ENCODE assay signal across 1 cellular context in the genomic region with DNA sequence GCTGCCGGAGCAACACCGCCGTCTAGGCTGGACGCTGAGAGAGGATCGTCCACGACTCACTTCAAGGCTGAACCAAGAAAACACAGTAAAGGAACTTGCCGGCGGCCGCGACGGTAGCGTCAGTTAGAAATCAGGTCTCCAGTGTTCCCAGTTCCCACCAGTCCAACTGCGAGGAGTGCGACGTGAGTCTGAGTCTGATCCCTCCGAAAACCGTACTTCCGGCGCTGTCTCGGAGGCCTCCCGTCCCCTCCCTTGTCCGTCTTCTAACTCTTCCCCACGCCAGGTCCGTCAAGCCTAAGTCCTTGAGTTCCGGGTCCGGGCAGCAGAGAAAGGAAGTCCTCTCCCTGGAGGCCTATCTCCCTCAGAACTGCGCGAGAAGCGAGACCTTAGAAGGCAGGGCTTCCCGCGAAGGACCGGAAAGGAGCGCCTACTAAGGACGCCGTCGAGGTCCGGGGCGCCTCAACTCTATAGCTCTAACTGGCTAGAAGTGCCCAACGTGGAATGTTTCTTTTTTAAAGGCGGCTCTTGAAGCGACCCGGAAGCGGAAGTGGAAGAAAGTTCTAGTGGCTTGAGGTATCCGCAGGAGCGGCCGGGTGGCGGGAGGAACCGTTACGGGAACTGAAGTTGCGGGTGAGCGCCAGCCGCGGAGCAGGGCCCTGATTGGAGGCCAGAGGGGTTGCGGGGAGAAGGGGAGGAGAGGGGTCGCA.
TF ChIP-seq lines count a peak whose summit lies in the region.

A gene with protein sequence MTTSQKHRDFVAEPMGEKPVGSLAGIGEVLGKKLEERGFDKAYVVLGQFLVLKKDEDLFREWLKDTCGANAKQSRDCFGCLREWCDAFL (plus strand): TSS at position 563 of the 707 bp plus-strand sequence. CDS start 748 bp downstream, outside the sequence.
Gene EIF1AD, minus strand, starts transcription at position 217 of the 707 bp plus-strand sequence. CDS start 1,768 bp downstream, outside the sequence.

TF ChIP-seq in K562, 482 proteins besides CTCF, POLR2A, EP300 and RAD21 (continued from another document and continues in another):
- peak; percentile 83; the same call in 1 of the 2 replicates for TF ChIP-seq NCOA6 (IDR thresholded peaks at IDR 0.05)
- TF ChIP-seq DNMT1 (IDR thresholded peaks at IDR 0.05) = no peak
- no peak for TF ChIP-seq JUNB (CRISPR knock-in tag; conservative IDR thresholded peaks at IDR 0.05)
- TF ChIP-seq BRD4 (IDR thresholded peaks at IDR 0.05) = peak; percentile 92
- TF ChIP-seq ZNF184 (CRISPR knock-in tag; IDR thresholded peaks at IDR 0.05) = no peak
- TF ChIP-seq EGR1 (conservative IDR thresholded peaks at IDR 0.05) = peak; percentile 81; the same call in 1 of the 2 replicates
- TF ChIP-seq ILK (tag; IDR thresholded peaks at IDR 0.05; ENCODE audit: borderline replicate concordance, low read depth) = no peak
- TF ChIP-seq SRSF9 (IDR thresholded peaks at IDR 0.05; ENCODE audit: borderline replicate concordance, low read depth, low read length) = no peak
- no peak for TF ChIP-seq NFE2 (IDR thresholded peaks at IDR 0.05; ENCODE audit: low read depth)
- peak; percentile 74 to 82; a peak in 3 of 4 replicates for TF ChIP-seq ETV6 (IDR thresholded peaks at IDR 0.05; ENCODE audit: borderline replicate concordance in 1 of 2, low read depth in 2 of 2, low read length in 1 of 2)
- TF ChIP-seq ETV6 (CRISPR knock-in tag; IDR thresholded peaks at IDR 0.05; ENCODE audit: borderline replicate concordance) = no peak
- TF ChIP-seq CEBPZ (IDR thresholded peaks at IDR 0.05; ENCODE audit: borderline replicate concordance, low read depth, low read length) = no peak
- 0 out of 2 replicates have a peak, but pooled peaks have one; percentile 60 for TF ChIP-seq TCF7 (IDR thresholded peaks at IDR 0.05; ENCODE audit: borderline replicate concordance)
- peak; percentile 95 for TF ChIP-seq TBP (optimal IDR thresholded peaks at IDR 0.05; ENCODE audit: low read depth, low read length)
- TF ChIP-seq HNRNPK (IDR thresholded peaks at IDR 0.05; ENCODE audit: low read depth, low read length, poor library complexity, severe bottlenecking) = no peak
- TF ChIP-seq, protein P1, sequence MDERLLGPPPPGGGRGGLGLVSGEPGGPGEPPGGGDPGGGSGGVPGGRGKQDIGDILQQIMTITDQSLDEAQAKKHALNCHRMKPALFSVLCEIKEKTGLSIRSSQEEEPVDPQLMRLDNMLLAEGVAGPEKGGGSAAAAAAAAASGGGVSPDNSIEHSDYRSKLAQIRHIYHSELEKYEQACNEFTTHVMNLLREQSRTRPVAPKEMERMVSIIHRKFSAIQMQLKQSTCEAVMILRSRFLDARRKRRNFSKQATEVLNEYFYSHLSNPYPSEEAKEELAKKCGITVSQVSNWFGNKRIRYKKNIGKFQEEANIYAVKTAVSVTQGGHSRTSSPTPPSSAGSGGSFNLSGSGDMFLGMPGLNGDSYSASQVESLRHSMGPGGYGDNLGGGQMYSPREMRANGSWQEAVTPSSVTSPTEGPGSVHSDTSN (CRISPR knock-in tag; IDR thresholded peaks at IDR 0.05; ENCODE audit: low read depth) = no peak
- TF ChIP-seq, protein P1 (tag; conservative IDR thresholded peaks at IDR 0.05; ENCODE audit: low read depth) = peak; percentile 43; the same call in 1 of the 2 replicates
- TF ChIP-seq MAFF (IDR thresholded peaks at IDR 0.05; ENCODE audit: low read length) = no peak
- 0 out of 2 replicates have a peak, but pooled peaks have one; percentile 62 for TF ChIP-seq BCOR (IDR thresholded peaks at IDR 0.05)
- peak; percentile 86 for TF ChIP-seq ZBTB17 (CRISPR knock-in tag; IDR thresholded peaks at IDR 0.05)
- no peak for TF ChIP-seq HNRNPL (IDR thresholded peaks at IDR 0.05; ENCODE audit: low read depth, low read length)
- TF ChIP-seq ZC3H11A (IDR thresholded peaks at IDR 0.05; ENCODE audit: low read depth, low read length) = peak; percentile 88
- TF ChIP-seq, protein P2, sequence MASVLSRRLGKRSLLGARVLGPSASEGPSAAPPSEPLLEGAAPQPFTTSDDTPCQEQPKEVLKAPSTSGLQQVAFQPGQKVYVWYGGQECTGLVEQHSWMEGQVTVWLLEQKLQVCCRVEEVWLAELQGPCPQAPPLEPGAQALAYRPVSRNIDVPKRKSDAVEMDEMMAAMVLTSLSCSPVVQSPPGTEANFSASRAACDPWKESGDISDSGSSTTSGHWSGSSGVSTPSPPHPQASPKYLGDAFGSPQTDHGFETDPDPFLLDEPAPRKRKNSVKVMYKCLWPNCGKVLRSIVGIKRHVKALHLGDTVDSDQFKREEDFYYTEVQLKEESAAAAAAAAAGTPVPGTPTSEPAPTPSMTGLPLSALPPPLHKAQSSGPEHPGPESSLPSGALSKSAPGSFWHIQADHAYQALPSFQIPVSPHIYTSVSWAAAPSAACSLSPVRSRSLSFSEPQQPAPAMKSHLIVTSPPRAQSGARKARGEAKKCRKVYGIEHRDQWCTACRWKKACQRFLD (CRISPR knock-in tag; IDR thresholded peaks at IDR 0.05) = no peak; the same call in 1 of the 2 replicates
- peak; percentile 95 for TF ChIP-seq SP1 (CRISPR knock-in tag; IDR thresholded peaks at IDR 0.05)
- TF ChIP-seq CHD2 (IDR thresholded peaks at IDR 0.05; ENCODE audit: low read depth, low read length) = peak; percentile 94
- TF ChIP-seq NCOR1 (IDR thresholded peaks at IDR 0.05) = peak; percentile 53
- TF ChIP-seq NFYB (IDR thresholded peaks at IDR 0.05; ENCODE audit: extremely low read depth, insufficient read length) = no peak
- no peak for TF ChIP-seq ZNF146 (CRISPR knock-in tag; IDR thresholded peaks at IDR 0.05; ENCODE audit: unreplicated experiment)
- TF ChIP-seq ZNF785 (CRISPR knock-in tag; IDR thresholded peaks at IDR 0.05) = no peak
- no peak for TF ChIP-seq EZH2 (IDR thresholded peaks at IDR 0.05; ENCODE audit: borderline replicate concordance, low read depth, low read length)
- no peak for TF ChIP-seq RFX1 (IDR thresholded peaks at IDR 0.05)
- peak; percentile 95 for TF ChIP-seq ETV1 (tag; conservative IDR thresholded peaks at IDR 0.05; ENCODE audit: low read depth)
- no peak for TF ChIP-seq ZNF79 (CRISPR knock-in tag; IDR thresholded peaks at IDR 0.05; ENCODE audit: low read depth)
- TF ChIP-seq CHD4 (IDR thresholded peaks at IDR 0.05; ENCODE audit: insufficient read depth, insufficient replicate concordance, low read depth, low read length, poor library complexity, severe bottlenecking) = no peak
- no peak for TF ChIP-seq POLR3G (IDR thresholded peaks at IDR 0.05; ENCODE audit: extremely low read depth, insufficient read length, insufficient replicate concordance)
- peak in 1 of 2 experiments; percentile 95; a peak in 2 of 4 replicates for TF ChIP-seq KDM4B (IDR thresholded peaks at IDR 0.05; ENCODE audit: borderline replicate concordance in 2 of 2, low read depth in 1 of 2)
- TF ChIP-seq BRD9 (IDR thresholded peaks at IDR 0.05; ENCODE audit: low read depth, partially characterized antibody) = no peak
- peak; percentile 79 for TF ChIP-seq RNF2 (IDR thresholded peaks at IDR 0.05)
- TF ChIP-seq ZFPM2 (CRISPR knock-in tag; IDR thresholded peaks at IDR 0.05) = no peak
- no peak; the same call in 1 of the 2 replicates for TF ChIP-seq PYGO2 (tag; IDR thresholded peaks at IDR 0.05)
- no peak for TF ChIP-seq ZNF224 (CRISPR knock-in tag; IDR thresholded peaks at IDR 0.05)
- no peak for TF ChIP-seq CBFA2T3 (IDR thresholded peaks at IDR 0.05)
- TF ChIP-seq SLC30A9 (CRISPR knock-in tag; IDR thresholded peaks at IDR 0.05) = no peak
- TF ChIP-seq, protein P3, sequence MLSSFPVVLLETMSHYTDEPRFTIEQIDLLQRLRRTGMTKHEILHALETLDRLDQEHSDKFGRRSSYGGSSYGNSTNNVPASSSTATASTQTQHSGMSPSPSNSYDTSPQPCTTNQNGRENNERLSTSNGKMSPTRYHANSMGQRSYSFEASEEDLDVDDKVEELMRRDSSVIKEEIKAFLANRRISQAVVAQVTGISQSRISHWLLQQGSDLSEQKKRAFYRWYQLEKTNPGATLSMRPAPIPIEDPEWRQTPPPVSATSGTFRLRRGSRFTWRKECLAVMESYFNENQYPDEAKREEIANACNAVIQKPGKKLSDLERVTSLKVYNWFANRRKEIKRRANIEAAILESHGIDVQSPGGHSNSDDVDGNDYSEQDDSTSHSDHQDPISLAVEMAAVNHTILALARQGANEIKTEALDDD (IDR thresholded peaks at IDR 0.05) = no peak
- no peak for TF ChIP-seq CLOCK (CRISPR knock-in tag; IDR thresholded peaks at IDR 0.05; ENCODE audit: borderline replicate concordance)
- TF ChIP-seq, protein P4, sequence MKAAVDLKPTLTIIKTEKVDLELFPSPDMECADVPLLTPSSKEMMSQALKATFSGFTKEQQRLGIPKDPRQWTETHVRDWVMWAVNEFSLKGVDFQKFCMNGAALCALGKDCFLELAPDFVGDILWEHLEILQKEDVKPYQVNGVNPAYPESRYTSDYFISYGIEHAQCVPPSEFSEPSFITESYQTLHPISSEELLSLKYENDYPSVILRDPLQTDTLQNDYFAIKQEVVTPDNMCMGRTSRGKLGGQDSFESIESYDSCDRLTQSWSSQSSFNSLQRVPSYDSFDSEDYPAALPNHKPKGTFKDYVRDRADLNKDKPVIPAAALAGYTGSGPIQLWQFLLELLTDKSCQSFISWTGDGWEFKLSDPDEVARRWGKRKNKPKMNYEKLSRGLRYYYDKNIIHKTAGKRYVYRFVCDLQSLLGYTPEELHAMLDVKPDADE (conservative IDR thresholded peaks at IDR 0.05; ENCODE audit: control insufficient read depth, low read depth, low read length) = no peak; the same call in 1 of the 2 replicates
- no peak for TF ChIP-seq BCL6 (CRISPR knock-in tag; IDR thresholded peaks at IDR 0.05)
- peak; percentile 41 for TF ChIP-seq CHD1 (IDR thresholded peaks at IDR 0.05; ENCODE audit: low read length)
- no peak for TF ChIP-seq HIVEP1 (CRISPR knock-in tag; IDR thresholded peaks at IDR 0.05)
- no peak for TF ChIP-seq HOXB6 (CRISPR knock-in tag; IDR thresholded peaks at IDR 0.05; ENCODE audit: borderline replicate concordance)
- peak; percentile 55; the same call in 1 of the 2 replicates for TF ChIP-seq MYNN (IDR thresholded peaks at IDR 0.05)
- TF ChIP-seq MYNN (CRISPR knock-in tag; IDR thresholded peaks at IDR 0.05) = no peak
